Comparison of ENCODE assay signal across 1 cellular context in genomic region chr16:53099318-53100130, GRCh38.
TF ChIP-seq lines count a peak whose summit lies in the region.

No MANE protein-coding gene starts in this region.

TF ChIP-seq in K562, 482 proteins besides CTCF, POLR2A, EP300 and RAD21 (continued from another document and continues in another):
- TF ChIP-seq MGA (IDR thresholded peaks at IDR 0.05) (peak; percentile 74), ZFX (CRISPR knock-in tag; IDR thresholded peaks at IDR 0.05) (peak; percentile 69), KLF6 (CRISPR knock-in tag; IDR thresholded peaks at IDR 0.05; ENCODE audit: borderline replicate concordance) (no peak), ZSCAN32 (CRISPR knock-in tag; IDR thresholded peaks at IDR 0.05) (no peak), MYNN (IDR thresholded peaks at IDR 0.05) (peak; percentile 39; the same call in 1 of the 2 replicates), MYNN (CRISPR knock-in tag; IDR thresholded peaks at IDR 0.05) (no peak), MTA2 (IDR thresholded peaks at IDR 0.05; ENCODE audit: low read depth) (0 out of 2 replicates have a peak, but pooled peaks have one; percentile 16), MEIS2 (IDR thresholded peaks at IDR 0.05; ENCODE audit: partially characterized antibody) (peak; percentile 4), RAD51 (IDR thresholded peaks at IDR 0.05; ENCODE audit: borderline replicate concordance, low read depth) (peak; percentile 87), MTA1 (IDR thresholded peaks at IDR 0.05; ENCODE audit: borderline replicate concordance) (no peak), FOSL1 (tag; conservative IDR thresholded peaks at IDR 0.05) (peak; percentile 94), DDX20 (tag; IDR thresholded peaks at IDR 0.05; ENCODE audit: low read depth) (no peak), KLF16 (IDR thresholded peaks at IDR 0.05) (peak; percentile 50; the same call in 1 of the 2 replicates), NONO (IDR thresholded peaks at IDR 0.05; ENCODE audit: low read depth in 2 of 2, low read length in 1 of 2) (peak in 1 of 2 experiments; percentile 62; a peak in 1 of 4 replicates), PHF21A (IDR thresholded peaks at IDR 0.05; ENCODE audit: borderline replicate concordance, low read depth) (0 out of 2 replicates have a peak, but pooled peaks have one; percentile 8), ZEB2 (IDR thresholded peaks at IDR 0.05) (peak; percentile 98), HMBOX1 (IDR thresholded peaks at IDR 0.05) (0 out of 2 replicates have a peak, but pooled peaks have one; percentile 30), NKRF (IDR thresholded peaks at IDR 0.05; ENCODE audit: borderline replicate concordance) (peak; percentile 95), FOXJ3 (CRISPR knock-in tag; IDR thresholded peaks at IDR 0.05) (no peak), SUPT5H (IDR thresholded peaks at IDR 0.05) (0 out of 2 replicates have a peak, but pooled peaks have one; percentile 15), HDAC1 (IDR thresholded peaks at IDR 0.05) (peak in 1 of 2 experiments; percentile 96; a peak in 3 of 4 replicates), BRD9 (IDR thresholded peaks at IDR 0.05; ENCODE audit: low read depth, partially characterized antibody) (no peak), ZNF280B (CRISPR knock-in tag; IDR thresholded peaks at IDR 0.05) (no peak), EGR1 (conservative IDR thresholded peaks at IDR 0.05) (peak; percentile 92), ZFP36 (IDR thresholded peaks at IDR 0.05; ENCODE audit: low read depth, low read length, partially characterized antibody) (peak; percentile 11), TRIM24 (IDR thresholded peaks at IDR 0.05) (peak in 1 of 2 experiments; percentile 48; a peak in 1 of 4 replicates), ZNF316 (IDR thresholded peaks at IDR 0.05) (peak; percentile 91), ARID2 (IDR thresholded peaks at IDR 0.05) (no peak), NUFIP1 (IDR thresholded peaks at IDR 0.05; ENCODE audit: partially characterized antibody) (no peak), TOE1 (IDR thresholded peaks at IDR 0.05; ENCODE audit: borderline replicate concordance) (peak; percentile 92), TOE1 (CRISPR knock-in tag; IDR thresholded peaks at IDR 0.05; ENCODE audit: borderline replicate concordance, low read depth) (no peak), MAZ (CRISPR knock-in tag; conservative IDR thresholded peaks at IDR 0.05 in 1 of 2, IDR thresholded peaks at IDR 0.05 in 1 of 2) (peak; percentile 83 to 84), PHB2 (IDR thresholded peaks at IDR 0.05; ENCODE audit: low read depth) (0 out of 2 replicates have a peak, but pooled peaks have one; percentile 6), JUN (IDR thresholded peaks at IDR 0.05; ENCODE audit: borderline replicate concordance, low read depth, low read length) (peak; percentile 5), JUN (CRISPR knock-in tag; IDR thresholded peaks at IDR 0.05; ENCODE audit: borderline replicate concordance) (no peak)
- TF ChIP-seq, protein P1, sequence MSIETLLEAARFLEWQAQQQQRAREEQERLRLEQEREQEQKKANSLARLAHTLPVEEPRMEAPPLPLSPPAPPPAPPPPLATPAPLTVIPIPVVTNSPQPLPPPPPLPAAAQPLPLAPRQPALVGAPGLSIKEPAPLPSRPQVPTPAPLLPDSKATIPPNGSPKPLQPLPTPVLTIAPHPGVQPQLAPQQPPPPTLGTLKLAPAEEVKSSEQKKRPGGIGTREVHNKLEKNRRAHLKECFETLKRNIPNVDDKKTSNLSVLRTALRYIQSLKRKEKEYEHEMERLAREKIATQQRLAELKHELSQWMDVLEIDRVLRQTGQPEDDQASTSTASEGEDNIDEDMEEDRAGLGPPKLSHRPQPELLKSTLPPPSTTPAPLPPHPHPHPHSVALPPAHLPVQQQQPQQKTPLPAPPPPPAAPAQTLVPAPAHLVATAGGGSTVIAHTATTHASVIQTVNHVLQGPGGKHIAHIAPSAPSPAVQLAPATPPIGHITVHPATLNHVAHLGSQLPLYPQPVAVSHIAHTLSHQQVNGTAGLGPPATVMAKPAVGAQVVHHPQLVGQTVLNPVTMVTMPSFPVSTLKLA (conservative IDR thresholded peaks at IDR 0.05): peak; percentile 95 to 98
- TF ChIP-seq, protein P2, sequence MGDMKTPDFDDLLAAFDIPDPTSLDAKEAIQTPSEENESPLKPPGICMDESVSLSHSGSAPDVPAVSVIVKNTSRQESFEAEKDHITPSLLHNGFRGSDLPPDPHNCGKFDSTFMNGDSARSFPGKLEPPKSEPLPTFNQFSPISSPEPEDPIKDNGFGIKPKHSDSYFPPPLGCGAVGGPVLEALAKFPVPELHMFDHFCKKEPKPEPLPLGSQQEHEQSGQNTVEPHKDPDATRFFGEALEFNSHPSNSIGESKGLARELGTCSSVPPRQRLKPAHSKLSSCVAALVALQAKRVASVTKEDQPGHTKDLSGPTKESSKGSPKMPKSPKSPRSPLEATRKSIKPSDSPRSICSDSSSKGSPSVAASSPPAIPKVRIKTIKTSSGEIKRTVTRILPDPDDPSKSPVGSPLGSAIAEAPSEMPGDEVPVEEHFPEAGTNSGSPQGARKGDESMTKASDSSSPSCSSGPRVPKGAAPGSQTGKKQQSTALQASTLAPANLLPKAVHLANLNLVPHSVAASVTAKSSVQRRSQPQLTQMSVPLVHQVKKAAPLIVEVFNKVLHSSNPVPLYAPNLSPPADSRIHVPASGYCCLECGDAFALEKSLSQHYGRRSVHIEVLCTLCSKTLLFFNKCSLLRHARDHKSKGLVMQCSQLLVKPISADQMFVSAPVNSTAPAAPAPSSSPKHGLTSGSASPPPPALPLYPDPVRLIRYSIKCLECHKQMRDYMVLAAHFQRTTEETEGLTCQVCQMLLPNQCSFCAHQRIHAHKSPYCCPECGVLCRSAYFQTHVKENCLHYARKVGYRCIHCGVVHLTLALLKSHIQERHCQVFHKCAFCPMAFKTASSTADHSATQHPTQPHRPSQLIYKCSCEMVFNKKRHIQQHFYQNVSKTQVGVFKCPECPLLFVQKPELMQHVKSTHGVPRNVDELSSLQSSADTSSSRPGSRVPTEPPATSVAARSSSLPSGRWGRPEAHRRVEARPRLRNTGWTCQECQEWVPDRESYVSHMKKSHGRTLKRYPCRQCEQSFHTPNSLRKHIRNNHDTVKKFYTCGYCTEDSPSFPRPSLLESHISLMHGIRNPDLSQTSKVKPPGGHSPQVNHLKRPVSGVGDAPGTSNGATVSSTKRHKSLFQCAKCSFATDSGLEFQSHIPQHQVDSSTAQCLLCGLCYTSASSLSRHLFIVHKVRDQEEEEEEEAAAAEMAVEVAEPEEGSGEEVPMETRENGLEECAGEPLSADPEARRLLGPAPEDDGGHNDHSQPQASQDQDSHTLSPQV (IDR thresholded peaks at IDR 0.05): peak; percentile 79
